14 cellular contexts compared by ENCODE assay signal in genomic region chr7:1638113-1638726, GRCh38. TPM values are rescaled to one million over a fixed set of nuclear protein-coding genes. Genes with fewer than 3 reads are reported as not detected.
DNase-seq lines count a peak whose midpoint lies in the region; ATAC-seq and TF ChIP-seq lines count a peak whose summit lies in the region.
"Had no signal": no experiment of that assay in that cellular context is flagged by ENCODE, and none has a peak within 500 bp of the region (broad histone marks: within the 10 kb centered on the region; RNA-seq: fewer than 3 reads in every experiment).

No MANE protein-coding gene starts in this region.

- H3F3A ChIP-seq in GM23248 (ENCODE audit: insufficient read depth) = no peaks in the 10 kb centered on the region

- H3K4me2 ChIP-seq in GM23248 (ENCODE audit: unreplicated experiment) = no peak overlapping the region
- H3K4me2 ChIP-seq: SK-N-SH had no signal

- peak; percentile 20 for DNase-seq in GM23248
- DNase-seq in NCI-H510A (lab: John Stamatoyannopoulos, UW) = peak; percentile 91
- no peak for DNase-seq in heart right ventricle
- DNase-seq in osteocyte (ENCODE audit: extremely low spot score, unreplicated experiment) = peak; percentile 80
- DNase-seq in activated T-helper 2 cell treated with anti-CD3 and anti-CD28 coated beads, Interferon-gamma antibody, Interleukin-2, Interleukin-4, amounts not matched to agents 10 μg/mL and 5 μg/mL and 100 μg/mL, durations not matched to agents 14 hours and 24 hours and 36 hours (ENCODE audit: low spot score) = no peak
- no peak for DNase-seq in brain microvascular endothelial cell
- no peak for DNase-seq in NK-92 treated with Interleukin-12 subunit alpha and Interleukin-12 subunit beta, amount 100 ng/mL, for 24 hours (lab: John Stamatoyannopoulos, UW)
- DNase-seq: activated naive CD4-positive, alpha-beta T cell treated with anti-CD3 and anti-CD28 coated beads, Interleukin-2, amount 10 ng/mL, durations not matched to agents 7 days and 5 days; BE2C; KBM-7; NCI-H146; SK-N-SH had no signal

- H3K4me1 Mint-ChIP-seq in osteocyte (ENCODE audit: unreplicated experiment) = no peaks in the 10 kb centered on the region
- no peaks in the 10 kb centered on the region for H3K4me1 Mint-ChIP-seq in activated T-helper 2 cell treated with anti-CD3 and anti-CD28 coated beads, Interferon-gamma antibody, Interleukin-2, Interleukin-4, amounts not matched to agents 10 μg/mL and 5 μg/mL and 100 μg/mL, durations not matched to agents 14 hours and 24 hours and 36 hours (ENCODE audit: low read depth)
- H3K4me1 Mint-ChIP-seq: activated naive CD4-positive, alpha-beta T cell treated with anti-CD3 and anti-CD28 coated beads, Interleukin-2, amount 10 ng/mL, durations not matched to agents 7 days and 5 days had no signal

- WGBS in GM23248 (ENCODE audit: low coverage in 1 of 2, low lambda C conversion rate in 2 of 2, missing lambda C conversion rate in 2 of 2), 2 experiments = 6 to 10% methylated on average over 12 to 13 of the region's 13 CpGs
- 21 to 22% methylated on average over 13 of the region's 13 CpGs for WGBS in heart right ventricle, 2 donors

- H2AFZ ChIP-seq in GM23248 = no peak overlapping the region

- intact Hi-C loops in heart right ventricle (cut with DNase I) = no loop called here
- intact Hi-C loops in activated T-helper 2 cell treated with anti-CD3 and anti-CD28 coated beads, Interferon-gamma antibody, Interleukin-2, Interleukin-4, amounts not matched to agents 10 μg/mL and 5 μg/mL and 100 μg/mL, durations not matched to agents 14 hours and 24 hours and 36 hours (cut with micrococcal nuclease) = no loop called here

- H3K9me2 ChIP-seq in GM23248 (ENCODE audit: insufficient read depth) = no peaks in the 10 kb centered on the region
- H3K9me2 ChIP-seq: SK-N-SH had no signal

- TF ChIP-seq CTCF in heart right ventricle (IDR thresholded peaks at IDR 0.05) = no peak
- TF ChIP-seq CTCF in osteocyte (IDR thresholded peaks at IDR 0.05) = no peak
- TF ChIP-seq CTCF in brain microvascular endothelial cell (IDR thresholded peaks at IDR 0.05; ENCODE audit: low read depth, low read length, missing control alignments) = no peak

- H3K9me3 ChIP-seq in GM23248 (ENCODE audit: low read depth) = no peaks in the 10 kb centered on the region
- peaks cover 0 to 37% (median 23%) of the 10 kb centered on the region in 11 donors for H3K9me3 ChIP-seq in heart right ventricle
- H3K9me3 ChIP-seq: BE2C had no signal

- no peaks in the 10 kb centered on the region for H3K79me2 ChIP-seq in GM23248 (ENCODE audit: insufficient read depth)

- H3K36me3 Mint-ChIP-seq in osteocyte (ENCODE audit: unreplicated experiment) = peaks cover 2% of the 10 kb centered on the region
- no peaks in the 10 kb centered on the region for H3K36me3 Mint-ChIP-seq in activated T-helper 2 cell treated with anti-CD3 and anti-CD28 coated beads, Interferon-gamma antibody, Interleukin-2, Interleukin-4, amounts not matched to agents 10 μg/mL and 5 μg/mL and 100 μg/mL, durations not matched to agents 14 hours and 24 hours and 36 hours (ENCODE audit: low read depth)

- in situ Hi-C loops in GM23248 (cut with MboI) = no loop called here
- in situ Hi-C loops in brain microvascular endothelial cell (cut with HindIII; ENCODE audit: low pct_ligation_motif_present, low sequenced_read_pairs) = no loop called here

- H3K27ac ChIP-seq in GM23248 (no peak overlapping the region), heart right ventricle (no peak overlapping the region), brain microvascular endothelial cell (no peak overlapping the region)
- H3K27ac ChIP-seq: epithelial cell of prostate had no signal

- H3K4me3 Mint-ChIP-seq in osteocyte (ENCODE audit: unreplicated experiment) = no peak overlapping the region
- H3K4me3 Mint-ChIP-seq in activated T-helper 2 cell treated with anti-CD3 and anti-CD28 coated beads, Interferon-gamma antibody, Interleukin-2, Interleukin-4, amounts not matched to agents 10 μg/mL and 5 μg/mL and 100 μg/mL, durations not matched to agents 14 hours and 24 hours and 36 hours (ENCODE audit: low read depth) = no peak overlapping the region
- H3K4me3 Mint-ChIP-seq: activated naive CD4-positive, alpha-beta T cell treated with anti-CD3 and anti-CD28 coated beads, Interleukin-2, amount 10 ng/mL, durations not matched to agents 7 days and 5 days had no signal

- H3K27me3 ChIP-seq in GM23248 (replicated peaks; ENCODE audit: insufficient read depth) (peaks cover 5% of the 10 kb centered on the region), heart right ventricle (peaks cover 0 to 35% (median 14%) of the 10 kb centered on the region in 7 donors), brain microvascular endothelial cell (replicated peaks) (peaks cover 4% of the 10 kb centered on the region)
- H3K27me3 ChIP-seq: BE2C had no signal

- H3K4me1 ChIP-seq in GM23248 (ENCODE audit: insufficient read depth) (no peaks in the 10 kb centered on the region), heart right ventricle (no peaks in the 10 kb centered on the region)
- H3K4me1 ChIP-seq: BE2C had no signal

- H3K27ac Mint-ChIP-seq in osteocyte (ENCODE audit: unreplicated experiment) = no peak overlapping the region
- no peak overlapping the region for H3K27ac Mint-ChIP-seq in activated T-helper 2 cell treated with anti-CD3 and anti-CD28 coated beads, Interferon-gamma antibody, Interleukin-2, Interleukin-4, amounts not matched to agents 10 μg/mL and 5 μg/mL and 100 μg/mL, durations not matched to agents 14 hours and 24 hours and 36 hours
- H3K27ac Mint-ChIP-seq: activated naive CD4-positive, alpha-beta T cell treated with anti-CD3 and anti-CD28 coated beads, Interleukin-2, amount 10 ng/mL, durations not matched to agents 7 days and 5 days had no signal

- H4K20me1 ChIP-seq in GM23248 (ENCODE audit: insufficient read depth) = no peaks in the 10 kb centered on the region

- H3K36me3 ChIP-seq in GM23248 (ENCODE audit: low read depth) (no peaks in the 10 kb centered on the region), heart right ventricle (no peaks in the 10 kb centered on the region), brain microvascular endothelial cell (replicated peaks) (no peaks in the 10 kb centered on the region)
- H3K36me3 ChIP-seq: BE2C had no signal

- peak in 6 of 8 donors; percentile 10 to 76 (median 46) for ATAC-seq in heart right ventricle
- no peak for ATAC-seq in GM18868 (IDR thresholded peaks at IDR 0.05; ENCODE audit: unreplicated experiment)

- peaks cover 17% of the 10 kb centered on the region for H3K9me3 Mint-ChIP-seq in osteocyte (ENCODE audit: unreplicated experiment)
- peaks cover 10% of the 10 kb centered on the region for H3K9me3 Mint-ChIP-seq in activated T-helper 2 cell treated with anti-CD3 and anti-CD28 coated beads, Interferon-gamma antibody, Interleukin-2, Interleukin-4, amounts not matched to agents 10 μg/mL and 5 μg/mL and 100 μg/mL, durations not matched to agents 14 hours and 24 hours and 36 hours

- no peak overlapping the region for H3K9ac ChIP-seq in GM23248
- H3K9ac ChIP-seq: SK-N-SH had no signal

- H3K4me3 ChIP-seq in GM23248 (no peak overlapping the region), heart right ventricle (no peak overlapping the region), brain microvascular endothelial cell (ENCODE audit: low read depth, low read length) (no peak overlapping the region)

- peaks cover 7% of the 10 kb centered on the region for H3K27me3 Mint-ChIP-seq in osteocyte (ENCODE audit: unreplicated experiment)
- H3K27me3 Mint-ChIP-seq in activated T-helper 2 cell treated with anti-CD3 and anti-CD28 coated beads, Interferon-gamma antibody, Interleukin-2, Interleukin-4, amounts not matched to agents 10 μg/mL and 5 μg/mL and 100 μg/mL, durations not matched to agents 14 hours and 24 hours and 36 hours (ENCODE audit: low read depth) = peaks cover 2% of the 10 kb centered on the region

RNA-seq across cellular contexts. Expression of gene ELFN1, which starts 31.9 kb away (rescaled TPM):
- total RNA-seq in GM23248 (2014; rRNA removed; shearing (Covaris generic)) = 5.1 and 6.2 TPM in 2 replicates
- 0.13 and 0.19 TPM in 2 replicates for polyA plus RNA-seq in GM23248 (2016; fragmentation: Nextera tagmentation; extraction: Ambion mirVana)
- total RNA-seq in heart right ventricle = 1 to 10 TPM; 3.4 to 9.5 (median 6.4) TPM
- polyA plus RNA-seq in heart right ventricle = 1 to 10 TPM; 3.0 to 5.7 TPM
- total RNA-seq in osteocyte = 0.62 and 0.73 TPM in 2 replicates
- not detected in 2 replicates for total RNA-seq in activated T-helper 2 cell treated with anti-CD3 and anti-CD28 coated beads, Interferon-gamma antibody, Interleukin-2, Interleukin-4, amounts not matched to agents 10 μg/mL and 5 μg/mL and 100 μg/mL, durations not matched to agents 14 hours and 24 hours and 36 hours

Comparison
In these comparisons a context has a peak if more than half of its experiments do, and no peak if none do; other contexts are left out.
1. DNase-seq: peak in GM23248 (single experiment), NCI-H510A (single experiment) and osteocyte (single experiment); none in heart right ventricle (0 of 2), activated T-helper 2 cell treated with anti-CD3 and anti-CD28 coated beads, Interferon-gamma antibody, Interleukin-2, Interleukin-4, amounts not matched to agents 10 μg/mL and 5 μg/mL and 100 μg/mL, durations not matched to agents 14 hours and 24 hours and 36 hours (single experiment), brain microvascular endothelial cell (single experiment) and NK-92 treated with Interleukin-12 subunit alpha and Interleukin-12 subunit beta, amount 100 ng/mL, for 24 hours (single experiment).